Comparison of ENCODE assay signal across 26 cellular contexts in the genomic region with DNA sequence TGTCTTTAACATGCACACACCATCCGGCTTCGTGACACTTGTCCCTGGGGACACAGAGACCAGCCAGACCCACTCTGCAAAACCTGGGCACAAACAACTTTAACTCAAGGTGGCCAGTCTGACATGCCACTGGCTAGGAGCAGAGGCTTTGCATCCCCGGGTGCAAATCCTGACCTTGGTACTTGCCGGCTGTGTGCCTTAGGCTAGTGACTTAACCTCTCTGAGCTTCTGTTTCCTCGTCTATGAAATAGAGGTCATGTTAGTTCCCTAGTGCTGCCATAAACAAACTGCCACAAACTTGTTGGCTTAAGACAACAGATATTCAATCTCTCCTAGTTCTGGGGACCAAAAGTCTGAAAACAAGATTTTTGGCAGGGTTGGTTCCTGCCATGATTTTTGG.
DNase-seq lines count a peak whose midpoint lies in the region; ATAC-seq, FAIRE-seq and TF ChIP-seq lines count a peak whose summit lies in the region.
"Had no signal": no experiment of that assay in that cellular context is flagged by ENCODE, and none has a peak within 500 bp of the region (broad histone marks: within the 10 kb centered on the region; RNA-seq: fewer than 3 reads in every experiment).

No MANE protein-coding gene starts in this region.

- H3K27ac ChIP-seq in left ventricle myocardium inferior (replicated peaks) (peak overlapping the region; percentile 89), kidney (ENCODE audit: low read depth in 2 of 2, low read length in 2 of 2) (peak overlapping the region; percentile 33 to 76), neuronal stem cell (replicated peaks; ENCODE audit: low read length) (no peak overlapping the region)
- H3K27ac ChIP-seq: cardiac muscle cell, HL-60, ovary, tibial artery had no signal

- no peak overlapping the region for H2AK5ac ChIP-seq in neuronal stem cell (ENCODE audit: low read depth, low read length)

- peak overlapping the region; percentile 76 for H3K18ac ChIP-seq in neuronal stem cell (ENCODE audit: low read length)

- peak overlapping the region; percentile 7 for H2BK12ac ChIP-seq in neuronal stem cell (ENCODE audit: low read length)

- H3K4me3 ChIP-seq in left ventricle myocardium inferior: no peak overlapping the region
- H3K4me3 ChIP-seq in kidney (ENCODE audit: low read length in 2 of 2): no peak overlapping the region
- H3K4me3 ChIP-seq in neuronal stem cell (ENCODE audit: low read length in 2 of 2): no peak overlapping the region
- H3K4me3 ChIP-seq: cardiac muscle cell, ovary, tibial artery had no signal

- no peak overlapping the region for H4K91ac ChIP-seq in neuronal stem cell (ENCODE audit: low read depth, low read length, poor library complexity)

- H3K14ac ChIP-seq in neuronal stem cell (ENCODE audit: low read length): no peak overlapping the region

- no CpG with 5 or more reads among the region's 5 CpGs for WGBS in neuronal stem cell (ENCODE audit: extremely low coverage in 2 of 2, insufficient read length in 2 of 2, insufficient replicate concordance in 1 of 2), 2 donors

- no peak overlapping the region for H3K4ac ChIP-seq in neuronal stem cell (ENCODE audit: low read length)

- H3K27me3 ChIP-seq in left ventricle myocardium inferior (ENCODE audit: low read depth) (peaks cover 24% of the 10 kb centered on the region), neuronal stem cell (ENCODE audit: control insufficient read depth in 3 of 3, insufficient read depth in 3 of 3, low read depth in 1 of 3, low read length in 3 of 3) (no peaks in the 10 kb centered on the region)
- H3K27me3 ChIP-seq: cardiac muscle cell, ovary had no signal

- ATAC-seq in Right ventricle myocardium superior (ENCODE audit: poor library complexity) (no peak), GM21825 (IDR thresholded peaks at IDR 0.05; ENCODE audit: unreplicated experiment) (no peak)
- ATAC-seq: CD8-positive, alpha-beta T cell; natural killer cell had no signal

- H3K9ac ChIP-seq in kidney (ENCODE audit: low read length in 2 of 2) (peak overlapping the region in 1 of 2 donors; percentile 65), neuronal stem cell (ENCODE audit: low read depth, low read length, poor library complexity) (no peak overlapping the region)
- H3K9ac ChIP-seq: SK-N-SH had no signal

- H3K4me2 ChIP-seq in neuronal stem cell (ENCODE audit: insufficient read depth, low read length, poor library complexity, severe bottlenecking): no peak overlapping the region
- H3K4me2 ChIP-seq: SK-N-SH had no signal

- H3K79me1 ChIP-seq in neuronal stem cell (ENCODE audit: low read depth, low read length): no peaks in the 10 kb centered on the region

- TF ChIP-seq CTCF in left ventricle myocardium inferior (IDR thresholded peaks at IDR 0.05; ENCODE audit: borderline replicate concordance): no peak
- no peak for TF ChIP-seq CTCF in kidney (IDR thresholded peaks at IDR 0.05; ENCODE audit: borderline replicate concordance, extremely low read depth, insufficient read depth)
- TF ChIP-seq CTCF in GM13976 (IDR thresholded peaks at IDR 0.05; ENCODE audit: borderline replicate concordance, control extremely low read depth, extremely low read depth, insufficient read depth, missing control alignments): no peak

- H2BK15ac ChIP-seq in neuronal stem cell (ENCODE audit: low read length): peak overlapping the region; percentile 1

- in situ Hi-C loops in GM13976 (cut with MboI; ENCODE audit: low sequenced_read_pairs, unreplicated experiment): no loop called here

- H2AFZ ChIP-seq in neuronal stem cell (ENCODE audit: low read length): no peak overlapping the region

- no peak overlapping the region for H2BK5ac ChIP-seq in neuronal stem cell (ENCODE audit: low read length)

- H2BK120ac ChIP-seq in neuronal stem cell (ENCODE audit: low read depth, low read length): no peak overlapping the region

- no peak overlapping the region for H4K8ac ChIP-seq in neuronal stem cell (ENCODE audit: low read depth, low read length)

- FAIRE-seq in kidney (lab: Jason Lieb, UNC) (no peak), RCC 7860 (lab: Jason Lieb, UNC) (no peak)
- FAIRE-seq: A204.1, GM18507 had no signal

- peaks cover 58% of the 10 kb centered on the region for H3K4me1 ChIP-seq in left ventricle myocardium inferior
- H3K4me1 ChIP-seq in kidney (ENCODE audit: control insufficient read depth in 1 of 2, insufficient read depth in 1 of 2, low read depth in 1 of 2, low read length in 2 of 2): peaks cover 7 to 11% of the 10 kb centered on the region in 2 donors
- H3K4me1 ChIP-seq in neuronal stem cell (ENCODE audit: control insufficient read depth in 2 of 2, insufficient read depth in 1 of 2, low read depth in 1 of 2, low read length in 2 of 2): peaks cover 20 to 48% of the 10 kb centered on the region in 2 donors

- H3K36me3 ChIP-seq in left ventricle myocardium inferior: no peaks in the 10 kb centered on the region
- H3K36me3 ChIP-seq in kidney (ENCODE audit: control insufficient read depth in 1 of 2, insufficient read depth in 2 of 2, low read length in 2 of 2): no peaks in the 10 kb centered on the region
- no peaks in the 10 kb centered on the region for H3K36me3 ChIP-seq in neuronal stem cell (replicated peaks in 1 of 2; ENCODE audit: control insufficient read depth in 2 of 2, insufficient read depth in 2 of 2, low read length in 2 of 2)
- H3K36me3 ChIP-seq: cardiac muscle cell, ovary, tibial artery had no signal

- H3K9me3 ChIP-seq in left ventricle myocardium inferior (replicated peaks) (no peaks in the 10 kb centered on the region), kidney (ENCODE audit: control insufficient read depth in 1 of 2, low read length in 2 of 2) (no peaks in the 10 kb centered on the region), neuronal stem cell (replicated peaks in 1 of 2; ENCODE audit: control insufficient read depth in 2 of 2, insufficient read depth in 1 of 2, low read depth in 1 of 2, low read length in 2 of 2) (no peaks in the 10 kb centered on the region)
- H3K9me3 ChIP-seq: ovary, SK-N-SH, tibial artery had no signal

- H3K23ac ChIP-seq in neuronal stem cell (ENCODE audit: low read depth, low read length, poor library complexity): no peak overlapping the region

- DNase-seq in left ventricle myocardium inferior (no peak), Right ventricle myocardium superior (no peak), kidney (no peak), neuronal stem cell (ENCODE audit: low spot score) (no peak), RCC 7860 (ENCODE audit: low spot score) (no peak), anterior cingulate cortex (lab: John Stamatoyannopoulos, UW) (no peak), GM13976 (ENCODE audit: low spot score) (no peak)
- DNase-seq: activated naive CD4-positive, alpha-beta T cell treated with anti-CD3 and anti-CD28 coated beads for 36 hours; AML-193; CD8-positive, alpha-beta T cell; glutamatergic neuron; GOT3; natural killer cell; NCI-H187; RPMI8226; SK-N-SH; stimulated activated CD4-positive, alpha-beta T cell treated with anti-CD3 and anti-CD28 coated beads, Interleukin-4, amount 100 ng/mL, for 4 hours; stimulated activated naive CD4-positive, alpha-beta T cell; T-helper 2 cell had no signal

- intact Hi-C loops in left ventricle myocardium inferior (cut with micrococcal nuclease) (no loop called here), Right ventricle myocardium superior (cut with DNase I) (no loop called here), kidney (cut with DNase I) (no loop called here)
